In genomic region chr1:59223213-59223612, GRCh38 we compare ENCODE assay signal across 18 cellular contexts.
"Had no signal": no experiment of that assay in that cellular context is flagged by ENCODE, and none has a peak within 500 bp of the region (broad histone marks: within the 10 kb centered on the region; RNA-seq: fewer than 3 reads in every experiment).

No MANE protein-coding gene starts in this region.

- H3K27me3 ChIP-seq: esophagus squamous epithelium, foreskin keratinocyte, neutrophil, pancreas had no signal

- ATAC-seq: activated CD4-positive, CD25-positive, alpha-beta regulatory T cell treated with anti-CD3 and anti-CD28 coated beads, Interleukin-2, amount 50 U/mL, for 24 hours; activated CD8-positive, alpha-beta T cell treated with anti-CD3 and anti-CD28 coated beads, Interleukin-2, amount 10 ng/mL, durations not matched to agents 7 days and 5 days; activated T-cell treated with anti-CD3 and anti-CD28 coated beads, Interleukin-2, amount 50 U/mL, for 4 hours; effector memory CD8-positive, alpha-beta T cell; foreskin keratinocyte; natural killer cell; pancreas; stimulated activated naive B cell treated with anti-CD40 and anti-IgM and Interleukin-4, amounts not matched to agents 10 μg/mL and 1 μg/mL and 100 μg/mL, for 72 hours had no signal

- H3K4me1 ChIP-seq: esophagus squamous epithelium, foreskin keratinocyte, pancreas had no signal

- H3K36me3 ChIP-seq: esophagus squamous epithelium, neutrophil, pancreas had no signal

- H3K9me3 ChIP-seq: esophagus squamous epithelium, neutrophil, pancreas had no signal

- H3K4me3 ChIP-seq: esophagus squamous epithelium, pancreas had no signal

- H3K27ac ChIP-seq: esophagus squamous epithelium, foreskin keratinocyte, neutrophil, pancreas had no signal

- DNase-seq: activated CD4-positive, alpha-beta T cell treated with anti-CD3 and anti-CD28 coated beads, Interleukin-2, amount 10 ng/mL, durations not matched to agents 7 days and 5 days; activated CD8-positive, alpha-beta T cell treated with anti-CD3 and anti-CD28 coated beads, Interleukin-2, amount 10 ng/mL, durations not matched to agents 7 days and 5 days; activated effector memory CD4-positive, alpha-beta T cell treated with anti-CD3 and anti-CD28 coated beads, Interleukin-2, amount 50 U/mL, for 16 hours; activated naive CD4-positive, alpha-beta T cell treated with anti-CD3 and anti-CD28 coated beads, Interleukin-2, amount 50 U/mL, for 16 hours; activated T-cell treated with anti-CD3 and anti-CD28 coated beads, Interleukin-2, amount 50 U/mL, for 4 hours; caudate nucleus; effector memory CD8-positive, alpha-beta T cell; esophagus squamous epithelium; foreskin keratinocyte; immature natural killer cell; kidney glomerular epithelial cell; natural killer cell; pancreas; stimulated activated naive B cell treated with anti-CD40 and anti-IgM and Interleukin-4, amounts not matched to agents 10 μg/mL and 1 μg/mL and 100 μg/mL, for 72 hours; T-helper 1 cell; T-helper 9 cell had no signal
